In genomic region chr17:79011451-79012147, GRCh38 we compare ENCODE assay signal across 1 cellular context.
TF ChIP-seq lines count a peak whose summit lies in the region.

No MANE protein-coding gene starts in this region.

TF ChIP-seq in K562, 482 proteins besides CTCF, POLR2A, EP300 and RAD21 (continues in another document):
- TF ChIP-seq MIER1 (IDR thresholded peaks at IDR 0.05; ENCODE audit: low read depth) (no peak), TAL1 (IDR thresholded peaks at IDR 0.05) (no peak), MXD1 (CRISPR knock-in tag; IDR thresholded peaks at IDR 0.05; ENCODE audit: borderline replicate concordance, poor library complexity, severe bottlenecking) (peak; percentile 36), ELK3 (CRISPR knock-in tag; IDR thresholded peaks at IDR 0.05) (peak; percentile 83; the same call in 1 of the 2 replicates), GMEB1 (CRISPR knock-in tag; IDR thresholded peaks at IDR 0.05) (peak; percentile 81), RBM15 (IDR thresholded peaks at IDR 0.05; ENCODE audit: insufficient read depth, low read length) (no peak), PBX2 (CRISPR knock-in tag; IDR thresholded peaks at IDR 0.05; ENCODE audit: low read depth) (no peak), PBX2 (tag; conservative IDR thresholded peaks at IDR 0.05; ENCODE audit: low read depth) (0 out of 2 replicates have a peak, but pooled peaks have one; percentile 15), ZNF311 (CRISPR knock-in tag; IDR thresholded peaks at IDR 0.05) (peak; percentile 99), SNRNP70 (optimal IDR thresholded peaks at IDR 0.05; ENCODE audit: low read depth, low read length) (no peak), ZNF3 (CRISPR knock-in tag; IDR thresholded peaks at IDR 0.05) (peak; percentile 69; the same call in 1 of the 2 replicates), RUNX1 (IDR thresholded peaks at IDR 0.05; ENCODE audit: low read depth) (no peak), HMGN3 (IDR thresholded peaks at IDR 0.05; ENCODE audit: borderline replicate concordance, extremely low read depth, insufficient read length, low read depth, low read length) (no peak), FOXP4 (CRISPR knock-in tag; IDR thresholded peaks at IDR 0.05; ENCODE audit: borderline replicate concordance) (no peak), SIX5 (IDR thresholded peaks at IDR 0.05; ENCODE audit: borderline replicate concordance in 1 of 2, insufficient read depth in 1 of 2, low read depth in 1 of 2, low read length in 2 of 2) (no peak), ZNF431 (CRISPR knock-in tag; IDR thresholded peaks at IDR 0.05) (no peak), DPF2 (IDR thresholded peaks at IDR 0.05) (0 out of 2 replicates have a peak, but pooled peaks have one; percentile 19), CGGBP1 (CRISPR knock-in tag; IDR thresholded peaks at IDR 0.05) (no peak), NR2C2 (CRISPR knock-in tag; IDR thresholded peaks at IDR 0.05) (no peak), NR2C2 (tag; IDR thresholded peaks at IDR 0.05) (peak; percentile 91), PCBP1 (IDR thresholded peaks at IDR 0.05; ENCODE audit: low read depth, low read length, poor library complexity, severe bottlenecking) (no peak), SRSF9 (IDR thresholded peaks at IDR 0.05; ENCODE audit: borderline replicate concordance, low read depth, low read length) (no peak), LCOR (CRISPR knock-in tag; IDR thresholded peaks at IDR 0.05) (no peak), FOXP1 (CRISPR knock-in tag; IDR thresholded peaks at IDR 0.05) (no peak), TAF9B (IDR thresholded peaks at IDR 0.05; ENCODE audit: partially characterized antibody) (no peak), ARID3A (IDR thresholded peaks at IDR 0.05; ENCODE audit: borderline replicate concordance, low read depth, low read length) (no peak), E2F8 (IDR thresholded peaks at IDR 0.05; ENCODE audit: low read depth, partially characterized antibody) (no peak), ZC3H11A (IDR thresholded peaks at IDR 0.05; ENCODE audit: low read depth, low read length) (no peak), VEZF1 (CRISPR knock-in tag; IDR thresholded peaks at IDR 0.05) (peak; percentile 61), ZNF766 (CRISPR knock-in tag; conservative IDR thresholded peaks at IDR 0.05) (peak; percentile 99), TOE1 (IDR thresholded peaks at IDR 0.05; ENCODE audit: borderline replicate concordance) (no peak), TOE1 (CRISPR knock-in tag; IDR thresholded peaks at IDR 0.05; ENCODE audit: borderline replicate concordance, low read depth) (no peak), RCOR1 (IDR thresholded peaks at IDR 0.05; ENCODE audit: borderline replicate concordance in 1 of 2, low read depth in 2 of 2, low read length in 2 of 2) (peak in 1 of 2 experiments; percentile 24; a peak in 1 of 4 replicates), MLX (CRISPR knock-in tag; conservative IDR thresholded peaks at IDR 0.05) (no peak), GATA2 (CRISPR knock-in tag; IDR thresholded peaks at IDR 0.05) (no peak), CTBP1 (IDR thresholded peaks at IDR 0.05; ENCODE audit: borderline replicate concordance) (peak; percentile 45; the same call in 1 of the 2 replicates), MEF2A (IDR thresholded peaks at IDR 0.05; ENCODE audit: control insufficient read depth, low read depth, low read length) (no peak), FOXA3 (CRISPR knock-in tag; conservative IDR thresholded peaks at IDR 0.05 in 1 of 2, IDR thresholded peaks at IDR 0.05 in 1 of 2) (no peak; a peak in 1 of 4 replicates), POLR3A (IDR thresholded peaks at IDR 0.05; ENCODE audit: borderline replicate concordance, extremely low read depth, insufficient read depth, insufficient read length) (no peak), MYC (IDR thresholded peaks at IDR 0.05; ENCODE audit: low read depth, low read length) (no peak), MYC (CRISPR knock-in tag; IDR thresholded peaks at IDR 0.05; ENCODE audit: borderline replicate concordance, low read depth) (peak; percentile 88), KAT8 (IDR thresholded peaks at IDR 0.05; ENCODE audit: low read depth) (no peak), STAT5B (CRISPR knock-in tag; IDR thresholded peaks at IDR 0.05) (peak; percentile 89), GATAD2B (IDR thresholded peaks at IDR 0.05; ENCODE audit: borderline replicate concordance) (no peak), ZNF551 (CRISPR knock-in tag; IDR thresholded peaks at IDR 0.05) (no peak), HES1 (IDR thresholded peaks at IDR 0.05; ENCODE audit: low read depth) (no peak), CBX2 (IDR thresholded peaks at IDR 0.05; ENCODE audit: insufficient read depth, low read length, poor library complexity, severe bottlenecking) (no peak), ZNF512 (tag; IDR thresholded peaks at IDR 0.05) (no peak), TBL1XR1 (IDR thresholded peaks at IDR 0.05; ENCODE audit: low read length in 2 of 2) (no peak), ZNF77 (CRISPR knock-in tag; IDR thresholded peaks at IDR 0.05) (no peak)
